17 cellular contexts compared by ENCODE assay signal in genomic region chr4:38396845-38397547, GRCh38.
"Had no signal": no experiment of that assay in that cellular context is flagged by ENCODE, and none has a peak within 500 bp of the region (broad histone marks: within the 10 kb centered on the region; RNA-seq: fewer than 3 reads in every experiment).

No MANE protein-coding gene starts in this region.

- H3K27me3 ChIP-seq: esophagus muscularis mucosa, ovary, transverse colon had no signal

- H3K27ac ChIP-seq: coronary artery, esophagus muscularis mucosa, ovary, skin epidermis, transverse colon, WERI-Rb-1 had no signal

- H3K4me3 Mint-ChIP-seq: activated naive CD4-positive, alpha-beta T cell treated with anti-CD3 and anti-CD28 coated beads for 36 hours; central memory CD8-positive, alpha-beta T cell; immature natural killer cell; naive B cell had no signal

- H3K27ac Mint-ChIP-seq: activated naive CD4-positive, alpha-beta T cell treated with anti-CD3 and anti-CD28 coated beads for 36 hours; activated T-helper 2 cell treated with anti-CD3 and anti-CD28 coated beads, Interferon-gamma antibody, Interleukin-2, Interleukin-4, amounts not matched to agents 10 μg/mL and 5 μg/mL and 100 μg/mL, durations not matched to agents 14 hours and 24 hours and 36 hours; naive B cell had no signal

- H3K4me1 Mint-ChIP-seq: central memory CD8-positive, alpha-beta T cell; immature natural killer cell had no signal

- DNase-seq: activated CD4-positive, alpha-beta T cell treated with anti-CD3 and anti-CD28 coated beads, Interleukin-2, amount 50 U/mL, for 48 hours; activated naive CD4-positive, alpha-beta T cell treated with anti-CD3 and anti-CD28 coated beads for 36 hours; immature natural killer cell; mammary epithelial cell; naive B cell; ovary; retina; stimulated activated CD4-positive, alpha-beta T cell treated with anti-CD3 and anti-CD28 coated beads, Interleukin-4, amount 100 ng/mL, for 4 hours; stimulated activated CD8-positive, alpha-beta memory T cell treated with anti-CD3 and anti-CD28 coated beads, Interleukin-4, amount 100 ng/mL, for 48 hours; stimulated activated naive CD8-positive, alpha-beta T cell treated with anti-CD3 and anti-CD28 coated beads, Interleukin-15, Interleukin-2, amounts not matched to agents 100 U/mL and 50 U/mL, for 24 hours; transverse colon; WERI-Rb-1 had no signal

- ATAC-seq: stimulated activated naive CD8-positive, alpha-beta T cell treated with anti-CD3 and anti-CD28 coated beads, Interleukin-15, Interleukin-2, amounts not matched to agents 100 U/mL and 50 U/mL, for 24 hours had no signal

- H3K27me3 Mint-ChIP-seq: central memory CD8-positive, alpha-beta T cell; naive B cell had no signal

- H3K36me3 ChIP-seq: esophagus muscularis mucosa, ovary, transverse colon, WERI-Rb-1 had no signal

- H3K4me1 ChIP-seq: esophagus muscularis mucosa, transverse colon had no signal

- H3K4me3 ChIP-seq: coronary artery, esophagus muscularis mucosa, ovary, skin epidermis, transverse colon had no signal

- H3K9me3 ChIP-seq: ovary had no signal
